Comparison of ENCODE assay signal across 11 cellular contexts in the genomic region with DNA sequence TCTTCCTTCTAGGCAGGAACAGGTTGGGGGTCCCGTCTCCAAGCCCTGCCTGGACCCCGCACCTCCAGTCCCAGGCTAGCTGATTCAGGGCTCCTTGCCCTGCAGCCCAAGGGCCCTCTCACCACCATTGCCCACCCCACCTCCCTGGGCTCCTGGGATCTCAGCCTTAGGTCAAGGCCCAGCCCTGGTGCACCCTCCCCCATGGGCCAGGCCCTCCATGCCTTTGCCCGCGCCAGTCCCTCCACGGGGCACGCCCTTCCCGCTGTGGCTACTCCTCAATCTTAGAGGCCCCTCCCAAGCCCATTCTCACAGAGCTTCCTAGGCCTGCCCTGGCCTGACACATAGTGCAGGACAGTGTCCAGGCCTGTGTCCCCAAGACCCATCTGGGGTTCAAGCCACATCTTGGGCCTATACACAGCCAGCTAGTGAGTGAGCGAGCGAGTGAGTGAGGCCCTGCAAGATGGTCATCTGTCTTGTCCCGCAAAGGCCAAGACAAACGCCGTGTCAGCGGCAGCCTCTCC. TPM values are rescaled to one million over a fixed set of nuclear protein-coding genes. Genes with fewer than 3 reads are reported as not detected.
A peak's percentile ranks its signal among the peaks of the same experiment; 100 is the strongest.
DNase-seq lines count a peak whose midpoint lies in the region; ATAC-seq and TF ChIP-seq lines count a peak whose summit lies in the region.
"Had no signal": no experiment of that assay in that cellular context is flagged by ENCODE, and none has a peak within 500 bp of the region (broad histone marks: within the 10 kb centered on the region; RNA-seq: fewer than 3 reads in every experiment).

No MANE protein-coding gene starts in this region.

- H3K36me3 Mint-ChIP-seq in activated T-cell treated with anti-CD3 and anti-CD28 coated beads, Interleukin-2, amount 50 U/mL, for 72 hours (ENCODE audit: insufficient read depth in 2 of 2), result no peaks in the 10 kb centered on the region
- no peaks in the 10 kb centered on the region for H3K36me3 Mint-ChIP-seq in WTC11

- in situ Hi-C loops in GM13977 (cut with MboI; ENCODE audit: low pct_unique_long_range_greater_than_20kb, low sequenced_read_pairs, unreplicated experiment), result no loop called here

- H3K27me3 Mint-ChIP-seq in activated T-cell treated with anti-CD3 and anti-CD28 coated beads, Interleukin-2, amount 50 U/mL, for 72 hours (ENCODE audit: low read depth), result peaks cover 4% of the 10 kb centered on the region
- peaks cover 54% of the 10 kb centered on the region for H3K27me3 Mint-ChIP-seq in WTC11 (ENCODE audit: low read depth)
- H3K27me3 Mint-ChIP-seq in stimulated activated naive CD8-positive, alpha-beta T cell treated with anti-CD3 and anti-CD28 coated beads, Interleukin-15, amount 100 ng/mL, for 72 hours, result peaks cover 7% of the 10 kb centered on the region

- no peak for DNase-seq in activated T-cell treated with anti-CD3 and anti-CD28 coated beads, Interleukin-2, amount 50 U/mL, for 72 hours
- DNase-seq in activated T-cell treated with anti-CD3 and anti-CD28 coated beads for 4 hours (no peak), WTC11 (ENCODE audit: low spot score) (no peak), lower lobe of right lung (no peak), GM13977 (ENCODE audit: low spot score) (no peak), DMS153 treated with DMSO at 0.1 percent for 48 hours (lab: John Stamatoyannopoulos, UW; ENCODE audit: unreplicated experiment) (no peak)
- no peak for DNase-seq in stimulated activated naive CD8-positive, alpha-beta T cell treated with anti-CD3 and anti-CD28 coated beads, Interleukin-15, amount 100 ng/mL, for 72 hours

- H3K27me3 ChIP-seq in lower lobe of right lung (ENCODE audit: low read depth), result peaks cover 6% of the 10 kb centered on the region

- H3K4me1 ChIP-seq in lower lobe of right lung, result peaks cover 11% of the 10 kb centered on the region

- peak; percentile 32 to 36 for ATAC-seq in activated T-cell treated with anti-CD3 and anti-CD28 coated beads, Interleukin-2, amount 50 U/mL, for 72 hours (replicated peaks in 1 of 2)
- ATAC-seq in WTC11 (peak; percentile 13), lower lobe of right lung (peak; percentile 5 to 6)
- peak; percentile 37 for ATAC-seq in stimulated activated naive CD8-positive, alpha-beta T cell treated with anti-CD3 and anti-CD28 coated beads, Interleukin-15, amount 100 ng/mL, for 72 hours
- ATAC-seq in activated CD4-positive, CD25-positive, alpha-beta regulatory T cell treated with anti-CD3 and anti-CD28 coated beads, Interleukin-2, amount 50 U/mL, for 24 hours, result no peak

- POLR2A ChIA-PET in WTC11 (lab: Charles Lee), result interaction anchor here (0.5 kb wide), 1 partner anchor 84 kb away, joined by 3 read pairs; no protein-coding TSS in a partner anchor

- intact Hi-C loops in lower lobe of right lung (cut with DNase I), result no loop called here

- no peak overlapping the region for H3K4me3 ChIP-seq in lower lobe of right lung

- no peak overlapping the region for H3K27ac ChIP-seq in lower lobe of right lung
- H3K27ac ChIP-seq: epithelial cell of prostate, stomach had no signal

- peak overlapping the region; percentile 82 to 83 for H3K4me3 Mint-ChIP-seq in activated T-cell treated with anti-CD3 and anti-CD28 coated beads, Interleukin-2, amount 50 U/mL, for 72 hours
- no peak overlapping the region for H3K4me3 Mint-ChIP-seq in WTC11
- peak overlapping the region in 1 of 2 donors; percentile 18 for H3K4me3 Mint-ChIP-seq in stimulated activated naive CD8-positive, alpha-beta T cell treated with anti-CD3 and anti-CD28 coated beads, Interleukin-15, amount 100 ng/mL, for 72 hours
- H3K4me3 Mint-ChIP-seq: nephron progenitor cell had no signal

- H3K9me3 Mint-ChIP-seq in activated T-cell treated with anti-CD3 and anti-CD28 coated beads, Interleukin-2, amount 50 U/mL, for 72 hours, result no peaks in the 10 kb centered on the region
- no peaks in the 10 kb centered on the region for H3K9me3 Mint-ChIP-seq in WTC11
- no peaks in the 10 kb centered on the region for H3K9me3 Mint-ChIP-seq in stimulated activated naive CD8-positive, alpha-beta T cell treated with anti-CD3 and anti-CD28 coated beads, Interleukin-15, amount 100 ng/mL, for 72 hours

- H3K36me3 ChIP-seq in lower lobe of right lung, result no peaks in the 10 kb centered on the region
- H3K36me3 ChIP-seq: stomach had no signal

- H3K27ac Mint-ChIP-seq in activated T-cell treated with anti-CD3 and anti-CD28 coated beads, Interleukin-2, amount 50 U/mL, for 72 hours, result no peak overlapping the region
- H3K27ac Mint-ChIP-seq in WTC11, result no peak overlapping the region
- H3K27ac Mint-ChIP-seq in stimulated activated naive CD8-positive, alpha-beta T cell treated with anti-CD3 and anti-CD28 coated beads, Interleukin-15, amount 100 ng/mL, for 72 hours, result no peak overlapping the region
- H3K27ac Mint-ChIP-seq: nephron progenitor cell had no signal

- H3K4me1 Mint-ChIP-seq in activated T-cell treated with anti-CD3 and anti-CD28 coated beads, Interleukin-2, amount 50 U/mL, for 72 hours (ENCODE audit: low read depth), result no peaks in the 10 kb centered on the region
- no peaks in the 10 kb centered on the region for H3K4me1 Mint-ChIP-seq in WTC11
- H3K4me1 Mint-ChIP-seq in stimulated activated naive CD8-positive, alpha-beta T cell treated with anti-CD3 and anti-CD28 coated beads, Interleukin-15, amount 100 ng/mL, for 72 hours, result peaks cover 12% of the 10 kb centered on the region

- TF ChIP-seq CTCF in WTC11 (IDR thresholded peaks at IDR 0.05) (no peak), lower lobe of right lung (IDR thresholded peaks at IDR 0.05) (no peak), GM13977 (IDR thresholded peaks at IDR 0.05; ENCODE audit: extremely low read depth, insufficient read depth, missing control alignments) (no peak)

- H3K9me3 ChIP-seq in lower lobe of right lung, result no peaks in the 10 kb centered on the region
- H3K9me3 ChIP-seq: stomach had no signal

- CTCF ChIA-PET in WTC11 (lab: Charles Lee), result interaction anchor here (0.5 to 4.6 kb wide), 87 partner anchors 7 to 699 kb away, joined by 3 to 155 read pairs (median 5); a partner anchor contains a TSS

TF ChIP-seq in WTC11, 78 proteins besides CTCF, POLR2A, EP300 and RAD21 (continues in another document):
- TF ChIP-seq, protein P1, sequence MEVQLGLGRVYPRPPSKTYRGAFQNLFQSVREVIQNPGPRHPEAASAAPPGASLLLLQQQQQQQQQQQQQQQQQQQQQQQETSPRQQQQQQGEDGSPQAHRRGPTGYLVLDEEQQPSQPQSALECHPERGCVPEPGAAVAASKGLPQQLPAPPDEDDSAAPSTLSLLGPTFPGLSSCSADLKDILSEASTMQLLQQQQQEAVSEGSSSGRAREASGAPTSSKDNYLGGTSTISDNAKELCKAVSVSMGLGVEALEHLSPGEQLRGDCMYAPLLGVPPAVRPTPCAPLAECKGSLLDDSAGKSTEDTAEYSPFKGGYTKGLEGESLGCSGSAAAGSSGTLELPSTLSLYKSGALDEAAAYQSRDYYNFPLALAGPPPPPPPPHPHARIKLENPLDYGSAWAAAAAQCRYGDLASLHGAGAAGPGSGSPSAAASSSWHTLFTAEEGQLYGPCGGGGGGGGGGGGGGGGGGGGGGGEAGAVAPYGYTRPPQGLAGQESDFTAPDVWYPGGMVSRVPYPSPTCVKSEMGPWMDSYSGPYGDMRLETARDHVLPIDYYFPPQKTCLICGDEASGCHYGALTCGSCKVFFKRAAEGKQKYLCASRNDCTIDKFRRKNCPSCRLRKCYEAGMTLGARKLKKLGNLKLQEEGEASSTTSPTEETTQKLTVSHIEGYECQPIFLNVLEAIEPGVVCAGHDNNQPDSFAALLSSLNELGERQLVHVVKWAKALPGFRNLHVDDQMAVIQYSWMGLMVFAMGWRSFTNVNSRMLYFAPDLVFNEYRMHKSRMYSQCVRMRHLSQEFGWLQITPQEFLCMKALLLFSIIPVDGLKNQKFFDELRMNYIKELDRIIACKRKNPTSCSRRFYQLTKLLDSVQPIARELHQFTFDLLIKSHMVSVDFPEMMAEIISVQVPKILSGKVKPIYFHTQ (CRISPR knock-in tag; IDR thresholded peaks at IDR 0.05), result no peak
- TF ChIP-seq, protein P2, sequence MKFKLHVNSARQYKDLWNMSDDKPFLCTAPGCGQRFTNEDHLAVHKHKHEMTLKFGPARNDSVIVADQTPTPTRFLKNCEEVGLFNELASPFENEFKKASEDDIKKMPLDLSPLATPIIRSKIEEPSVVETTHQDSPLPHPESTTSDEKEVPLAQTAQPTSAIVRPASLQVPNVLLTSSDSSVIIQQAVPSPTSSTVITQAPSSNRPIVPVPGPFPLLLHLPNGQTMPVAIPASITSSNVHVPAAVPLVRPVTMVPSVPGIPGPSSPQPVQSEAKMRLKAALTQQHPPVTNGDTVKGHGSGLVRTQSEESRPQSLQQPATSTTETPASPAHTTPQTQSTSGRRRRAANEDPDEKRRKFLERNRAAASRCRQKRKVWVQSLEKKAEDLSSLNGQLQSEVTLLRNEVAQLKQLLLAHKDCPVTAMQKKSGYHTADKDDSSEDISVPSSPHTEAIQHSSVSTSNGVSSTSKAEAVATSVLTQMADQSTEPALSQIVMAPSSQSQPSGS (CRISPR knock-in tag; IDR thresholded peaks at IDR 0.05; ENCODE audit: borderline replicate concordance, low read depth), result no peak
- TF ChIP-seq, protein P3, sequence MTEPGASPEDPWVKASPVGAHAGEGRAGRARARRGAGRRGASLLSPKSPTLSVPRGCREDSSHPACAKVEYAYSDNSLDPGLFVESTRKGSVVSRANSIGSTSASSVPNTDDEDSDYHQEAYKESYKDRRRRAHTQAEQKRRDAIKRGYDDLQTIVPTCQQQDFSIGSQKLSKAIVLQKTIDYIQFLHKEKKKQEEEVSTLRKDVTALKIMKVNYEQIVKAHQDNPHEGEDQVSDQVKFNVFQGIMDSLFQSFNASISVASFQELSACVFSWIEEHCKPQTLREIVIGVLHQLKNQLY (CRISPR knock-in tag; IDR thresholded peaks at IDR 0.05), result no peak
- TF ChIP-seq ZNF416 (CRISPR knock-in tag; IDR thresholded peaks at IDR 0.05) (no peak), ESRRA (CRISPR knock-in tag; IDR thresholded peaks at IDR 0.05; ENCODE audit: borderline replicate concordance) (no peak), TP53 (CRISPR knock-in tag; IDR thresholded peaks at IDR 0.05) (no peak), SMAD3 (CRISPR knock-in tag; IDR thresholded peaks at IDR 0.05; ENCODE audit: borderline replicate concordance) (no peak)

RNA-seq across cellular contexts. Expression of a gene that starts 6.9 kb away (rescaled TPM):
- total RNA-seq in activated T-cell treated with anti-CD3 and anti-CD28 coated beads, Interleukin-2, amount 50 U/mL, for 72 hours, result under 1 TPM in 1 of 2 donors, not detected in 1; 0.17 TPM
- total RNA-seq in WTC11 (2021), result 1.4 to 4.3 TPM (median 3.3 TPM) in 3 replicates
- total RNA-seq in lower lobe of right lung, result 2.8 TPM

RNA-seq across cellular contexts. Expression of a gene that starts 15.9 kb away (rescaled TPM):
- total RNA-seq in activated T-cell treated with anti-CD3 and anti-CD28 coated beads, Interleukin-2, amount 50 U/mL, for 72 hours, result 1 to 10 TPM; 1.8 to 1.9 TPM
- total RNA-seq in WTC11 (2021) (12.6 to 22.4 TPM (median 15.2 TPM) in 3 replicates), lower lobe of right lung (9.3 TPM)

RNA-seq across cellular contexts. Expression of a gene that starts 30.4 kb away (rescaled TPM):
- under 1 TPM in 1 of 2 donors, not detected in 1; 0.12 TPM for total RNA-seq in activated T-cell treated with anti-CD3 and anti-CD28 coated beads, Interleukin-2, amount 50 U/mL, for 72 hours
- total RNA-seq in WTC11 (2021), result 7.9 to 12.8 TPM (median 9.3 TPM) in 3 replicates
- 13.5 TPM for total RNA-seq in lower lobe of right lung

Comparison
In these comparisons a context has a peak if more than half of its experiments do, and no peak if none do; other contexts are left out.
1. ATAC-seq: peak in activated T-cell treated with anti-CD3 and anti-CD28 coated beads, Interleukin-2, amount 50 U/mL, for 72 hours (2 of 2), WTC11 (single experiment), lower lobe of right lung (2 of 2) and stimulated activated naive CD8-positive, alpha-beta T cell treated with anti-CD3 and anti-CD28 coated beads, Interleukin-15, amount 100 ng/mL, for 72 hours (single experiment); none in activated CD4-positive, CD25-positive, alpha-beta regulatory T cell treated with anti-CD3 and anti-CD28 coated beads, Interleukin-2, amount 50 U/mL, for 24 hours (0 of 2).